Comparison of ENCODE assay signal across 8 cellular contexts in the genomic region with DNA sequence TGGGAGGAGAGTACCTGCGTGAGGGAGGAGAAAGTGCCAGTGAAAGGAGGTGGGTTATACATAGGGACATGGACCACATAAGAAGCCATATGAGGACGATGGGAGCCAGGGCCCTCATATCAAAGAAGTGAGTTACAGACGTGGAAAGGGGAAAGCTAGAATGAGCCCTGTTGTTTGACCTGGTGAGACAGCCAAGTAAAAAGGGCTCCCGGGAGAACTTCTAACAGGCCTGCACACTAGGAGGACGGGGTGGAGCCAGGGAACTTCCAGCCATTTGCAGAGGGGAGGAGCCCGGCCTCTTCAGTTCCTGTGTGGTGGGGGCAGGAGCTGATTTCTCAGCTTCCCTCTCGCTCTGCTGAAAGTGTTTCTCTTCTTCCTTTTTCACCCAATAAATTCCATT.
DNase-seq lines count a peak whose midpoint lies in the region; FAIRE-seq and TF ChIP-seq lines count a peak whose summit lies in the region.

No MANE protein-coding gene starts in this region.

- no peaks in the 10 kb centered on the region for H3K36me3 ChIP-seq in HEK293 (ENCODE audit: control insufficient read depth in 2 of 2, insufficient read depth in 1 of 2, low read length in 2 of 2)

- H3K4me3 ChIP-seq in HEK293 (ENCODE audit: low read depth, low read length): no peak overlapping the region

- TF ChIP-seq CTCF in HEK293 (tag by site-specific recombination; IDR thresholded peaks at IDR 0.05): no peak

- no peak overlapping the region for H3K27ac ChIP-seq in HEK293 (ENCODE audit: extremely low read depth, low read depth, low read length)

- DNase-seq in Daoy (ENCODE audit: low read depth) (peak; percentile 35), T follicular helper cell (ENCODE audit: low read depth) (peak; percentile 10), iris pigment epithelial cell (ENCODE audit: low read depth) (peak; percentile 25), urothelium cell line (ENCODE audit: low spot score) (no peak), H54 (ENCODE audit: insufficient read length, low spot score) (no peak), NCI-H2081 (lab: John Stamatoyannopoulos, UW) (no peak)
- DNase-seq in activated effector memory CD4-positive, alpha-beta T cell treated with Interleukin-2 at 50 U/mL for 16 hours: no peak

- no peak for TF ChIP-seq POLR2A in H54 (IDR thresholded peaks at IDR 0.05; ENCODE audit: low read depth, low read length)

- no peaks in the 10 kb centered on the region for H3K9me3 ChIP-seq in HEK293 (ENCODE audit: control insufficient read depth, insufficient read depth, low read depth, low read length)

- FAIRE-seq in urothelium cell line (lab: Jason Lieb, UNC) (no peak), H54 (lab: Jason Lieb, UNC) (no peak)

- no peaks in the 10 kb centered on the region for H3K4me1 ChIP-seq in HEK293 (ENCODE audit: control insufficient read depth, insufficient read depth, low read length)

- POLR2A ChIA-PET in HEK293 (lab: Yijun Ruan, JAX): interaction anchor here (0.6 kb wide), 1 partner anchor 58 kb away, joined by 3 read pairs; no protein-coding TSS in a partner anchor

- CTCF ChIA-PET in HEK293 (lab: Yijun Ruan, JAX): interaction anchor here (0.8 to 4.6 kb wide), 7 partner anchors 14 to 514 kb away, joined by 3 to 39 read pairs (median 3); a partner anchor contains a TSS

TF ChIP-seq in HEK293, 187 proteins besides CTCF, POLR2A, EP300 and RAD21:
- peak; percentile 54 for TF ChIP-seq PRDM1 (tag by site-specific recombination; IDR thresholded peaks at IDR 0.05)
- TF ChIP-seq, protein P1, sequence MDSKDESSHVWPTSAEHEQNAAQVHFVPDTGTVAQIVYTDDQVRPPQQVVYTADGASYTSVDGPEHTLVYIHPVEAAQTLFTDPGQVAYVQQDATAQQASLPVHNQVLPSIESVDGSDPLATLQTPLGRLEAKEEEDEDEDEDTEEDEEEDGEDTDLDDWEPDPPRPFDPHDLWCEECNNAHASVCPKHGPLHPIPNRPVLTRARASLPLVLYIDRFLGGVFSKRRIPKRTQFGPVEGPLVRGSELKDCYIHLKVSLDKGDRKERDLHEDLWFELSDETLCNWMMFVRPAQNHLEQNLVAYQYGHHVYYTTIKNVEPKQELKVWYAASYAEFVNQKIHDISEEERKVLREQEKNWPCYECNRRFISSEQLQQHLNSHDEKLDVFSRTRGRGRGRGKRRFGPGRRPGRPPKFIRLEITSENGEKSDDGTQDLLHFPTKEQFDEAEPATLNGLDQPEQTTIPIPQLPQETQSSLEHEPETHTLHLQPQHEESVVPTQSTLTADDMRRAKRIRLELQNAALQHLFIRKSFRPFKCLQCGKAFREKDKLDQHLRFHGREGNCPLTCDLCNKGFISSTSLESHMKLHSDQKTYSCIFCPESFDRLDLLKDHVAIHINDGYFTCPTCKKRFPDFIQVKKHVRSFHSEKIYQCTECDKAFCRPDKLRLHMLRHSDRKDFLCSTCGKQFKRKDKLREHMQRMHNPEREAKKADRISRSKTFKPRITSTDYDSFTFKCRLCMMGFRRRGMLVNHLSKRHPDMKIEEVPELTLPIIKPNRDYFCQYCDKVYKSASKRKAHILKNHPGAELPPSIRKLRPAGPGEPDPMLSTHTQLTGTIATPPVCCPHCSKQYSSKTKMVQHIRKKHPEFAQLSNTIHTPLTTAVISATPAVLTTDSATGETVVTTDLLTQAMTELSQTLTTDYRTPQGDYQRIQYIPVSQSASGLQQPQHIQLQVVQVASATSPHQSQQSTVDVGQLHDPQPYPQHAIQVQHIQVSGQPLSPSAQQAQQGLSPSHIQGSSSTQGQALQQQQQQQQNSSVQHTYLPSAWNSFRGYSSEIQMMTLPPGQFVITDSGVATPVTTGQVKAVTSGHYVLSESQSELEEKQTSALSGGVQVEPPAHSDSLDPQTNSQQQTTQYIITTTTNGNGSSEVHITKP (tag by site-specific recombination; IDR thresholded peaks at IDR 0.05): no peak
TF ChIP-seq in HEK293: peak in this region for 1.

Comparison
In these comparisons a context has a peak if more than half of its experiments do, and no peak if none do; other contexts are left out.
1. DNase-seq: peak in Daoy (single experiment), T follicular helper cell (single experiment) and iris pigment epithelial cell (single experiment); none in activated effector memory CD4-positive, alpha-beta T cell treated with Interleukin-2 at 50 U/mL for 16 hours (single experiment), urothelium cell line (single experiment), H54 (single experiment) and NCI-H2081 (0 of 2).